ENCODE assay signal across 10 cellular contexts in the genomic region with DNA sequence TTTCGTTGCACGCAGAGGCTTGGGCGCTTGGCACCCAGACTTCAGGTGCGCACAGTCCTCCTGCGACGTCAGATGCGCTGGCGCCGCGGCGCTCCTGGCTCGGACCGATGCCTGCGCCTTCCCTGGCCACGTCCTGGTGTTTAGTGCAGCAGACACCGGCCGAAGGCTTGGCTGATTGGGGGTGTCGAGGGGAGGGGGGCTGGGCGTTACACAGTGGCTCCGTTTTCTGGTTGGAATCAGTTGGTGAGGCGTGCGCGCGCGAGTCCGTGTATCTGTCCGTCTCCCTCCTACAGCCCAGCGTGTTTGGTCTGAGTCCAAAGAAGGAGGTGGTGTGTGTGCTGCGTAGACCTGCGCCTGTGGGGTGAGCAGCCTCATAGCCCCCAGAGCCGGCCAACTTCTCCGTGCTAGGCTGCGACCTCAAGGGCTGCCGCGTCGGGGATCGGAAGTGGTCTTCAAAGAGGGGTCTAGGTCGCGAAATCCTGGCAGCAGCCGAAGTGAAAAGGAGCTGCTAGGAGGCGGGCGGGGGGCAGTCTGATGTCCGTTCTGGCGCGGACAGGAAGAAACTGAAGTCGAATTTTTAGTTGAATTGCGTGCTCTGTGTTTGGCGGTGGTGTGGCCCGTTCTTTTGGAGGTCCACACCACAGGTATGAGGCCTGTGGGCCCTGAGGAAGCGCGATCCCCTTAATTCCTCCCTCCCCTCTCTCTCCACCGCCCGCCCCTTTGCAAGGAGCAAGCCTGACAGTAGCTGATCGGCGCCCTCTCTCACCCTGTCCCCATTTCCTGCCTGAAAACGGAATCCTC. TPM values are rescaled to one million over a fixed set of nuclear protein-coding genes. Genes with fewer than 3 reads are reported as not detected.
DNase-seq lines count a peak whose midpoint lies in the region; ATAC-seq lines count a peak whose summit lies in the region.
"Had no signal": no experiment of that assay in that cellular context is flagged by ENCODE, and none has a peak within 500 bp of the region (broad histone marks: within the 10 kb centered on the region; RNA-seq: fewer than 3 reads in every experiment).

No MANE protein-coding gene starts in this region.

- H3K27me3 Mint-ChIP-seq in activated CD4-positive, alpha-beta T cell treated with anti-CD3 and anti-CD28 coated beads, Interleukin-2, amount 10 ng/mL, durations not matched to agents 24 days and 14 days: peaks cover 60% of the 10 kb centered on the region

- peaks cover 11% of the 10 kb centered on the region for H3K4me1 ChIP-seq in iPS-15b (ENCODE audit: control insufficient read depth, insufficient read depth, low read length)

- H3K27me3 ChIP-seq in H7 (ENCODE audit: control insufficient read depth, insufficient read depth, low read length) (peaks cover 38% of the 10 kb centered on the region), iPS-15b (ENCODE audit: control insufficient read depth, insufficient read depth, low read length) (peaks cover 70% of the 10 kb centered on the region)

- H3K4me3 ChIP-seq in H7 (ENCODE audit: insufficient read depth, low read depth, low read length): peak overlapping the region; percentile 70
- peak overlapping the region; percentile 58 for H3K4me3 ChIP-seq in iPS-15b (ENCODE audit: low read depth, low read length)
- H3K4me3 ChIP-seq in skeletal muscle cell (ENCODE audit: low read depth, low read length): peak overlapping the region; percentile 42

- no peak for ATAC-seq in GM19463 (IDR thresholded peaks at IDR 0.05; ENCODE audit: unreplicated experiment)

- H3K9me3 ChIP-seq in iPS-15b (ENCODE audit: control insufficient read depth, insufficient read depth, low read length): no peaks in the 10 kb centered on the region

- H3K9ac ChIP-seq in iPS-15b (ENCODE audit: low read depth, low read length): peak overlapping the region; percentile 42

- H3K4me3 Mint-ChIP-seq in activated CD4-positive, alpha-beta T cell treated with anti-CD3 and anti-CD28 coated beads, Interleukin-2, amount 10 ng/mL, durations not matched to agents 24 days and 14 days: no peak overlapping the region

- no peak overlapping the region for H3K27ac Mint-ChIP-seq in activated CD4-positive, alpha-beta T cell treated with anti-CD3 and anti-CD28 coated beads, Interleukin-2, amount 10 ng/mL, durations not matched to agents 24 days and 14 days

- no peaks in the 10 kb centered on the region for H3K36me3 Mint-ChIP-seq in activated CD4-positive, alpha-beta T cell treated with anti-CD3 and anti-CD28 coated beads, Interleukin-2, amount 10 ng/mL, durations not matched to agents 24 days and 14 days (ENCODE audit: low read depth)

- intact Hi-C loops in activated CD4-positive, alpha-beta T cell treated with anti-CD3 and anti-CD28 coated beads, Interleukin-2, amount 10 ng/mL, durations not matched to agents 24 days and 14 days (cut with micrococcal nuclease): no loop called here

- DNase-seq in H7 (peak; percentile 78), anterior cingulate cortex (lab: John Stamatoyannopoulos, UW) (peak in 32 of 58 donors; percentile 19 to 66 (median 37)), skeletal muscle cell (ENCODE audit: low read depth) (no peak), dedifferentiated amniotic fluid mesenchymal stem cell (ENCODE audit: extremely low spot score) (no peak), COLO668 (lab: John Stamatoyannopoulos, UW; ENCODE audit: unreplicated experiment) (no peak)
- no peak for DNase-seq in activated CD4-positive, alpha-beta T cell treated with anti-CD3 and anti-CD28 coated beads, Interleukin-2, amount 10 ng/mL, durations not matched to agents 24 days and 14 days
- DNase-seq: NCI-H1436 treated with DMSO at 0.1 percent for 48 hours had no signal

- H3K4me1 Mint-ChIP-seq in activated CD4-positive, alpha-beta T cell treated with anti-CD3 and anti-CD28 coated beads, Interleukin-2, amount 10 ng/mL, durations not matched to agents 24 days and 14 days: no peaks in the 10 kb centered on the region

- H3K9me3 Mint-ChIP-seq in activated CD4-positive, alpha-beta T cell treated with anti-CD3 and anti-CD28 coated beads, Interleukin-2, amount 10 ng/mL, durations not matched to agents 24 days and 14 days: no peaks in the 10 kb centered on the region

- H3K36me3 ChIP-seq in H7 (replicated peaks; ENCODE audit: control insufficient read depth, insufficient read depth, low read length) (no peaks in the 10 kb centered on the region), iPS-15b (ENCODE audit: control insufficient read depth, insufficient read depth, low read length) (no peaks in the 10 kb centered on the region)

RNA-seq across cellular contexts. Expression of gene SYNDIG1, which starts 1.6 kb away (rescaled TPM):
- total RNA-seq in H7 (2014; rRNA removed; shearing (Covaris generic)): 8.5 and 9.2 TPM in 2 replicates
- not detected in 2 replicates for total RNA-seq in activated CD4-positive, alpha-beta T cell treated with anti-CD3 and anti-CD28 coated beads, Interleukin-2, amount 10 ng/mL, durations not matched to agents 24 days and 14 days
- total RNA-seq: activated CD8-positive, alpha-beta memory T cell treated with anti-CD3 and anti-CD28 coated beads for 36 hours had no signal

Comparison
In these comparisons a context has a peak if more than half of its experiments do, and no peak if none do; other contexts are left out.
1. DNase-seq: peak in H7 (single experiment) and anterior cingulate cortex (32 of 58); none in skeletal muscle cell (single experiment), activated CD4-positive, alpha-beta T cell treated with anti-CD3 and anti-CD28 coated beads, Interleukin-2, amount 10 ng/mL, durations not matched to agents 24 days and 14 days (single experiment), dedifferentiated amniotic fluid mesenchymal stem cell (single experiment) and COLO668 (single experiment).
2. Peak in every context shown above with its lines, with median percentiles within 50 percentile points of each other: H3K4me3 ChIP-seq.